ENCODE assay signal across 8 cellular contexts in genomic region chr12:59595097-59595496, GRCh38. TPM values are rescaled to one million over a fixed set of nuclear protein-coding genes. Genes with fewer than 3 reads are reported as not detected.
DNase-seq lines count a peak whose midpoint lies in the region; ATAC-seq, FAIRE-seq and TF ChIP-seq lines count a peak whose summit lies in the region.

No MANE protein-coding gene starts in this region.

- H3K27me3 ChIP-seq in keratinocyte (ENCODE audit: control insufficient read depth, extremely low read depth, insufficient read depth, low read length) (no peaks in the 10 kb centered on the region), thoracic aorta (replicated peaks; ENCODE audit: insufficient read depth) (no peaks in the 10 kb centered on the region), small intestine (ENCODE audit: control insufficient read depth in 2 of 2, insufficient read depth in 2 of 2, low read length in 2 of 2) (no peaks in the 10 kb centered on the region)

- intact Hi-C loops in activated CD4-positive, alpha-beta T cell treated with anti-CD3 and anti-CD28 coated beads, Interleukin-2, amount 10 ng/mL, durations not matched to agents 24 days and 14 days (cut with micrococcal nuclease) = loop anchor here (10.0 kb wide), 1 partner anchor 1750 kb away; the partner anchor contains the start of gene CTDSP2

- CTCF ChIA-PET in activated CD4-positive, alpha-beta memory T cell treated with anti-CD3 and anti-CD28 coated beads, Interleukin-2, amount 10 ng/mL, durations not matched to agents 7 days and 5 days (lab: Charles Lee) = no interaction called here

- POLR2A ChIA-PET in activated CD4-positive, alpha-beta memory T cell treated with anti-CD3 and anti-CD28 coated beads, Interleukin-2, amount 10 ng/mL, durations not matched to agents 7 days and 5 days (lab: Charles Lee) = interaction anchor here (0.6 to 2.4 kb wide), 3 partner anchors 12 to 46 kb away, joined by 3 to 23 read pairs (median 3); no protein-coding TSS in a partner anchor

- peaks cover 19% of the 10 kb centered on the region for H3K36me3 Mint-ChIP-seq in activated CD4-positive, alpha-beta T cell treated with anti-CD3 and anti-CD28 coated beads, Interleukin-2, amount 10 ng/mL, durations not matched to agents 24 days and 14 days (ENCODE audit: low read depth)
- peaks cover 6% of the 10 kb centered on the region for H3K36me3 Mint-ChIP-seq in activated CD4-positive, alpha-beta memory T cell treated with anti-CD3 and anti-CD28 coated beads, Interleukin-2, amount 10 ng/mL, durations not matched to agents 7 days and 5 days (ENCODE audit: low read depth)

- dilution Hi-C loops in keratinocyte (cut with MboI; ENCODE audit: extremely low pct_ligation_motif_present, low sequenced_read_pairs) = no loop called here

- no peak for FAIRE-seq in keratinocyte (lab: Jason Lieb, UNC)
- no peak for FAIRE-seq in small intestine (lab: Jason Lieb, UNC)

- H4K20me1 ChIP-seq in keratinocyte (ENCODE audit: control insufficient read depth, extremely low read depth, insufficient read depth, low read length) = no peaks in the 10 kb centered on the region

- no peak overlapping the region for H3K27ac Mint-ChIP-seq in activated CD4-positive, alpha-beta T cell treated with anti-CD3 and anti-CD28 coated beads, Interleukin-2, amount 10 ng/mL, durations not matched to agents 24 days and 14 days
- no peak overlapping the region for H3K27ac Mint-ChIP-seq in activated CD4-positive, alpha-beta memory T cell treated with anti-CD3 and anti-CD28 coated beads, Interleukin-2, amount 10 ng/mL, durations not matched to agents 7 days and 5 days

- no peak for DNase-seq in activated CD4-positive, alpha-beta T cell treated with anti-CD3 and anti-CD28 coated beads, Interleukin-2, amount 10 ng/mL, durations not matched to agents 24 days and 14 days
- no peak for DNase-seq in activated CD4-positive, alpha-beta T cell treated with anti-CD3 and anti-CD28 coated beads for 4 hours
- no peak for DNase-seq in activated CD4-positive, alpha-beta memory T cell treated with anti-CD3 and anti-CD28 coated beads, Interleukin-2, amount 10 ng/mL, durations not matched to agents 7 days and 5 days
- no peak for DNase-seq in keratinocyte (ENCODE audit: low read depth, low spot score)
- no peak for DNase-seq in thoracic aorta (ENCODE audit: low spot score)
- DNase-seq in small intestine = no peak
- no peak for DNase-seq in SHP77 (lab: John Stamatoyannopoulos, UW)
- DNase-seq in GM19240 (ENCODE audit: insufficient read length, low spot score) = no peak

- H3K4me2 ChIP-seq in keratinocyte (ENCODE audit: control insufficient read depth, extremely low read depth, insufficient read depth, low read depth, low read length) = peak overlapping the region; percentile 60

- H3K36me3 ChIP-seq in keratinocyte (ENCODE audit: control insufficient read depth in 2 of 2, extremely low read depth in 1 of 2, insufficient read depth in 2 of 2, low read length in 2 of 2) (no peaks in the 10 kb centered on the region), thoracic aorta (no peaks in the 10 kb centered on the region), small intestine (ENCODE audit: control insufficient read depth in 2 of 2, insufficient read depth in 2 of 2, low read length in 2 of 2) (no peaks in the 10 kb centered on the region)

- TF ChIP-seq CTCF in keratinocyte (optimal IDR thresholded peaks at IDR 0.05 in 1 of 3, IDR thresholded peaks at IDR 0.05 in 1 of 3, conservative IDR thresholded peaks at IDR 0.05 in 1 of 3; ENCODE audit: extremely low read depth in 1 of 3, insufficient read depth in 2 of 3, low read length in 3 of 3) (no peak), thoracic aorta (IDR thresholded peaks at IDR 0.05) (no peak)

- H3K9ac ChIP-seq in keratinocyte (ENCODE audit: control insufficient read depth, extremely low read depth, insufficient read depth, low read length) = no peak overlapping the region

- H2AFZ ChIP-seq in keratinocyte (ENCODE audit: control insufficient read depth, low read length) = no peak overlapping the region

- no peaks in the 10 kb centered on the region for H3K9me3 Mint-ChIP-seq in activated CD4-positive, alpha-beta T cell treated with anti-CD3 and anti-CD28 coated beads, Interleukin-2, amount 10 ng/mL, durations not matched to agents 24 days and 14 days
- H3K9me3 Mint-ChIP-seq in activated CD4-positive, alpha-beta memory T cell treated with anti-CD3 and anti-CD28 coated beads, Interleukin-2, amount 10 ng/mL, durations not matched to agents 7 days and 5 days = no peaks in the 10 kb centered on the region

- no peaks in the 10 kb centered on the region for H3K27me3 Mint-ChIP-seq in activated CD4-positive, alpha-beta T cell treated with anti-CD3 and anti-CD28 coated beads, Interleukin-2, amount 10 ng/mL, durations not matched to agents 24 days and 14 days
- no peaks in the 10 kb centered on the region for H3K27me3 Mint-ChIP-seq in activated CD4-positive, alpha-beta memory T cell treated with anti-CD3 and anti-CD28 coated beads, Interleukin-2, amount 10 ng/mL, durations not matched to agents 7 days and 5 days

- H3K4me3 Mint-ChIP-seq in activated CD4-positive, alpha-beta T cell treated with anti-CD3 and anti-CD28 coated beads, Interleukin-2, amount 10 ng/mL, durations not matched to agents 24 days and 14 days = peak overlapping the region; percentile 88
- H3K4me3 Mint-ChIP-seq in activated CD4-positive, alpha-beta memory T cell treated with anti-CD3 and anti-CD28 coated beads, Interleukin-2, amount 10 ng/mL, durations not matched to agents 7 days and 5 days = peak overlapping the region; percentile 77

- no peaks in the 10 kb centered on the region for H3K9me1 ChIP-seq in keratinocyte (ENCODE audit: control insufficient read depth, extremely low read depth, insufficient read depth, low read length)

- H3K79me2 ChIP-seq in keratinocyte (ENCODE audit: control insufficient read depth, insufficient read depth, low read length) = no peaks in the 10 kb centered on the region

- peak overlapping the region in 1 of 3 experiments; percentile 47 for H3K4me3 ChIP-seq in keratinocyte (ENCODE audit: control insufficient read depth in 2 of 3, extremely low read depth in 1 of 3, insufficient read depth in 2 of 3, low read depth in 1 of 3, low read length in 3 of 3)
- H3K4me3 ChIP-seq in thoracic aorta = peak overlapping the region; percentile 92
- H3K4me3 ChIP-seq in small intestine (ENCODE audit: low read depth in 1 of 2, low read length in 2 of 2) = no peak overlapping the region

- no peak for ATAC-seq in thoracic aorta (ENCODE audit: insufficient number of reproducible peaks, low FRiP score, low read depth)

- peaks cover 44% of the 10 kb centered on the region for H3K4me1 Mint-ChIP-seq in activated CD4-positive, alpha-beta T cell treated with anti-CD3 and anti-CD28 coated beads, Interleukin-2, amount 10 ng/mL, durations not matched to agents 24 days and 14 days
- peaks cover 35% of the 10 kb centered on the region for H3K4me1 Mint-ChIP-seq in activated CD4-positive, alpha-beta memory T cell treated with anti-CD3 and anti-CD28 coated beads, Interleukin-2, amount 10 ng/mL, durations not matched to agents 7 days and 5 days

- WGBS in small intestine, 3 donors = 0 to 9% (median 8%) methylated on average over 1 of the region's 1 CpG

- H3K4me1 ChIP-seq in keratinocyte (ENCODE audit: control insufficient read depth, extremely low read depth, insufficient read depth, low read length) (peaks cover 15% of the 10 kb centered on the region), thoracic aorta (ENCODE audit: control insufficient read depth in 1 of 2, low read depth in 2 of 2) (peaks cover 13 to 21% of the 10 kb centered on the region in 2 donors), small intestine (ENCODE audit: control insufficient read depth in 2 of 2, insufficient read depth in 1 of 2, low read depth in 1 of 2, low read length in 1 of 2) (no peaks in the 10 kb centered on the region)

- H3K9me3 ChIP-seq in keratinocyte (ENCODE audit: control insufficient read depth, low read depth, low read length) (no peaks in the 10 kb centered on the region), thoracic aorta (no peaks in the 10 kb centered on the region), small intestine (ENCODE audit: control insufficient read depth, low read depth) (no peaks in the 10 kb centered on the region)

- no peak overlapping the region for H3K27ac ChIP-seq in keratinocyte (ENCODE audit: control insufficient read depth, insufficient read depth, low read length)
- peak overlapping the region; percentile 100 for H3K27ac ChIP-seq in thoracic aorta
- peak overlapping the region in 1 of 2 donors; percentile 97 for H3K27ac ChIP-seq in small intestine (ENCODE audit: low read depth in 1 of 2, low read length in 1 of 2)

RNA-seq across cellular contexts. Expression of gene SLC16A7, which starts 0.7 kb away (rescaled TPM):
- 43.7 and 44.2 TPM in 2 replicates for total RNA-seq in activated CD4-positive, alpha-beta T cell treated with anti-CD3 and anti-CD28 coated beads, Interleukin-2, amount 10 ng/mL, durations not matched to agents 24 days and 14 days
- 10 to 100 TPM; 20.4 to 22.0 TPM for total RNA-seq in activated CD4-positive, alpha-beta memory T cell treated with anti-CD3 and anti-CD28 coated beads, Interleukin-2, amount 10 ng/mL, durations not matched to agents 7 days and 5 days
- 0.57 to 0.88 TPM (median 0.87 TPM) in 3 replicates for polyA plus RNA-seq in keratinocyte
- 0.17 TPM for polyA plus RNA-seq in keratinocyte (2011; ENCODE audit: low read depth)
- polyA plus RNA-seq in keratinocyte (2011; cell fraction: cytosol; rRNA removed) = 0.25 and 0.62 TPM in 2 replicates
- 0.92 and 1.5 TPM in 2 replicates for polyA plus RNA-seq in keratinocyte (2011; cell fraction: nucleus; rRNA removed)
- 0.41 and 0.60 TPM in 2 replicates for polyA plus RNA-seq in keratinocyte (2012; ENCODE audit: low replicate concordance)
- 0.39 to 4.3 TPM (median 2.9 TPM) in 3 replicates for polyA minus RNA-seq in keratinocyte
- 3.6 TPM for polyA minus RNA-seq in keratinocyte (2011; cell fraction: cytosol; rRNA and poly(A)+ RNA removed)
- polyA minus RNA-seq in keratinocyte (2011; cell fraction: nucleus; rRNA and poly(A)+ RNA removed) = 3.2 and 3.4 TPM in 2 replicates
- 100 to 1,000 TPM in 1 of 2 donors, 10 to 100 TPM in 1; 44.9 to 175 TPM for total RNA-seq in thoracic aorta
- 1 to 10 TPM in 1 of 3 donors, under 1 TPM in 2; under 0.01 to 2.7 (median 0.81) TPM for polyA plus RNA-seq in small intestine
